ENCODE assay signal across 16 cellular contexts in the genomic region with DNA sequence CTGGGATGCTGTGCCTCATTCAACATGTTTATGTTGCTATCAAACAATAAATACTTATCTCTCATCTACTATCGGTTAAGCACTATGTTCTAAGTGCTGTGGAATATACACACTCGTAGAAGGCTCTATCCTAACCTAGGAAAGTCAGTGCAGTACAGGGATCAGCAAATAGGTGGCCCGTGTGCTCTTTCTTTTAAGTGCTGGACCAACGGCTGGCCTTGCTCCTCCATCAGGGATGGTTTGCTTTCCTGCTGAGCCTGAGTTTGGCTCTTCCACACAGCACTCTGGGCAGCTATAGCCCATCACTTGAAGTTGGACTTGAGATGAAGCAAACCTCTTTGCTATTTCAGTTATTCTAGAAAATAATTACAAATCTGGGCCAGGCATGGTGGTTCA.
DNase-seq lines count a peak whose midpoint lies in the region; ATAC-seq and TF ChIP-seq lines count a peak whose summit lies in the region.
"Had no signal": no experiment of that assay in that cellular context is flagged by ENCODE, and none has a peak within 500 bp of the region (broad histone marks: within the 10 kb centered on the region; RNA-seq: fewer than 3 reads in every experiment).

No MANE protein-coding gene starts in this region.

- H4K20me1 ChIP-seq in GM23248 (ENCODE audit: insufficient read depth), result no peaks in the 10 kb centered on the region

- H3K27me3 Mint-ChIP-seq in brain, result peaks cover 7% of the 10 kb centered on the region
- peaks cover 3% of the 10 kb centered on the region for H3K27me3 Mint-ChIP-seq in activated T-cell treated with anti-CD3 and anti-CD28 coated beads, Interleukin-2, amount 50 U/mL, for 4 hours (ENCODE audit: low read depth)

- WGBS in GM23248 (ENCODE audit: low coverage in 1 of 2, low lambda C conversion rate in 2 of 2, missing lambda C conversion rate in 2 of 2), 2 experiments, result 56 to 58% methylated on average over 4 of the region's 4 CpGs

- no peak overlapping the region for H3K9ac ChIP-seq in GM23248

- no peak overlapping the region for H3K4me3 Mint-ChIP-seq in brain
- H3K4me3 Mint-ChIP-seq in activated T-cell treated with anti-CD3 and anti-CD28 coated beads, Interleukin-2, amount 50 U/mL, for 4 hours, result no peak overlapping the region
- H3K4me3 Mint-ChIP-seq: activated naive CD8-positive, alpha-beta T cell had no signal

- peaks cover 32% of the 10 kb centered on the region for H3K4me1 Mint-ChIP-seq in brain
- no peaks in the 10 kb centered on the region for H3K4me1 Mint-ChIP-seq in activated T-cell treated with anti-CD3 and anti-CD28 coated beads, Interleukin-2, amount 50 U/mL, for 4 hours (ENCODE audit: low read depth)

- no peak for ATAC-seq in activated T-cell treated with anti-CD3 and anti-CD28 coated beads, Interleukin-2, amount 50 U/mL, for 4 hours
- ATAC-seq: activated CD4-positive, CD25-positive, alpha-beta regulatory T cell treated with anti-CD3 and anti-CD28 coated beads, Interleukin-2, amount 50 U/mL, for 24 hours; Panc1 had no signal

- H3K27ac Mint-ChIP-seq in brain, result peak overlapping the region in 3 of 5 experiments; percentile 37 to 47 (median 46)
- H3K27ac Mint-ChIP-seq: activated naive CD8-positive, alpha-beta T cell; naive B cell had no signal

- POLR2A ChIA-PET in RWPE1 (lab: Yijun Ruan, JAX; ENCODE audit: low non-redundant PET), result no interaction called here

- no peaks in the 10 kb centered on the region for H3K9me3 Mint-ChIP-seq in brain
- no peaks in the 10 kb centered on the region for H3K9me3 Mint-ChIP-seq in activated T-cell treated with anti-CD3 and anti-CD28 coated beads, Interleukin-2, amount 50 U/mL, for 4 hours
- H3K9me3 Mint-ChIP-seq: naive B cell had no signal

- H3K4me2 ChIP-seq in GM23248 (ENCODE audit: unreplicated experiment), result no peak overlapping the region

- in situ Hi-C loops in GM23248 (cut with MboI), result no loop called here

- H3K4me3 ChIP-seq in AG10803 (ENCODE audit: low read length) (no peak overlapping the region), GM23248 (no peak overlapping the region)
- H3K4me3 ChIP-seq: transverse colon had no signal

- no peaks in the 10 kb centered on the region for H3K79me2 ChIP-seq in GM23248 (ENCODE audit: insufficient read depth)

- no peak overlapping the region for H2AFZ ChIP-seq in GM23248

- TF ChIP-seq CTCF in AG10803 (conservative IDR thresholded peaks at IDR 0.05; ENCODE audit: low read length), result peak; percentile 47
- TF ChIP-seq CTCF in brain (conservative IDR thresholded peaks at IDR 0.05), result peak in 1 of 2 experiments; percentile 26
- no peak for TF ChIP-seq CTCF in RWPE1 (conservative IDR thresholded peaks at IDR 0.05; ENCODE audit: low read depth)

- no peak overlapping the region for H3K27ac ChIP-seq in GM23248
- no peak overlapping the region for H3K27ac ChIP-seq in RWPE1
- H3K27ac ChIP-seq: transverse colon had no signal

- H3K27me3 ChIP-seq in GM23248 (replicated peaks; ENCODE audit: insufficient read depth), result no peaks in the 10 kb centered on the region
- H3K27me3 ChIP-seq: transverse colon had no signal

- no peaks in the 10 kb centered on the region for H3K9me3 ChIP-seq in GM23248 (ENCODE audit: low read depth)
- H3K9me3 ChIP-seq: transverse colon had no signal

- H3K9me2 ChIP-seq in GM23248 (ENCODE audit: insufficient read depth), result no peaks in the 10 kb centered on the region

- H3K4me1 ChIP-seq in GM23248 (ENCODE audit: insufficient read depth), result no peaks in the 10 kb centered on the region
- H3K4me1 ChIP-seq: transverse colon had no signal

- no peak for DNase-seq in AG10803 (ENCODE audit: low read depth)
- peak; percentile 61 for DNase-seq in GM23248
- DNase-seq in left kidney (ENCODE audit: low read depth, low spot score), result peak; percentile 60
- DNase-seq in epidermal melanocyte (ENCODE audit: insufficient read length, low spot score), result no peak
- no peak for DNase-seq in RWPE1 (ENCODE audit: low spot score)
- DNase-seq in activated T-cell treated with anti-CD3 and anti-CD28 coated beads, Interleukin-2, amount 50 U/mL, for 4 hours, result no peak
- no peak for DNase-seq in GM19240 (ENCODE audit: insufficient read length, low spot score)
- DNase-seq: DND-41; naive B cell; NCI-H1105; stimulated activated CD4-positive, alpha-beta T cell treated with anti-CD3 and anti-CD28 coated beads, Interleukin-4, amount 100 ng/mL, for 24 hours; transverse colon had no signal

- CTCF ChIA-PET in RWPE1 (lab: Yijun Ruan, JAX), result no interaction called here

- no peaks in the 10 kb centered on the region for H3F3A ChIP-seq in GM23248 (ENCODE audit: insufficient read depth)

- no peaks in the 10 kb centered on the region for H3K36me3 Mint-ChIP-seq in brain
- H3K36me3 Mint-ChIP-seq in activated T-cell treated with anti-CD3 and anti-CD28 coated beads, Interleukin-2, amount 50 U/mL, for 4 hours (ENCODE audit: insufficient read depth), result no peaks in the 10 kb centered on the region
- H3K36me3 Mint-ChIP-seq: activated naive CD8-positive, alpha-beta T cell; naive B cell had no signal

- no peaks in the 10 kb centered on the region for H3K36me3 ChIP-seq in GM23248 (ENCODE audit: low read depth)
- H3K36me3 ChIP-seq: transverse colon had no signal

Comparison
In these comparisons a context has a peak if more than half of its experiments do, and no peak if none do; other contexts are left out.
1. DNase-seq: peak in GM23248 (single experiment) and left kidney (single experiment); none in AG10803 (single experiment), epidermal melanocyte (single experiment), RWPE1 (single experiment), activated T-cell treated with anti-CD3 and anti-CD28 coated beads, Interleukin-2, amount 50 U/mL, for 4 hours (single experiment) and GM19240 (single experiment).